In the genomic region with DNA sequence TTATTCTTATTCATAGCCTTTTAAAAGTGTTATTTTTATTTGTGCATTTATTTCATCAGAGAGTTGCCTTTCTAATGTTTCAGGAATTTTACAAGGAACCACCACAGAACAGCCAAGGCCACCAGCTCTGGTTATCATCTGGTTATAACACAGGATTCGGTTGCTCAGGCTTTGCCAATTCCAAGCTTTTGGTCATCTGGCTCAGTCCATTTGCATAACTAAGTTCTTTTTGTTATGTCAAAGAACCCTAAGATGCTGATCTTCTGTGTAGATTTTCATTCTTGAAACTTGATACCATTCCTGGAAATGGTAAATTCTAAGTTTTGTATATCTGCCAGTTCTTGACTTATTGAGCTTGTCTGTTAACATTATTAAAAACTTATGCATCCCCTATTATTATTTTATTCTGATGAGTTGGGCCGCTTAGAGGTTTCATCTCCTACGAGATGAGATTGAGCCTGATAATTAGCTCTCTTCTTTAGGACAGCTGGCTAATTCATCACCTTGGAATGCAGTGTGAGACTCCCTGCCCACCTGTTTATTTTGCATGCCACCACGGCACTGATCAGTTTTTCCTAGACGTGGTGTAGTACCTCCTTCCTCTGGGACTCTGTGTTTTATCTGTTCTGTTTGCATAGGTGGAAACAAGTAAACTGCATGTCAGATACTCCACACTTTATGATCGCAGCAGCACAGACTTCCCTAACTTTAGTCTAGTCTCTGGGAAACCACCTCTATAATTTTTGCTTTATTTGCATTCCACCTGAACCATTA, we compare ENCODE assay signal across 2 cellular contexts.
TF ChIP-seq lines count a peak whose summit lies in the region.

No MANE protein-coding gene starts in this region.

TF ChIP-seq in IMR-90, 13 proteins besides CTCF, POLR2A, EP300 and RAD21:
- TF ChIP-seq MXI1 (IDR thresholded peaks at IDR 0.05; ENCODE audit: borderline replicate concordance, low read depth, low read length) (no peak), RCOR1 (IDR thresholded peaks at IDR 0.05; ENCODE audit: insufficient replicate concordance, low read length) (no peak)

TF ChIP-seq in H1, 55 proteins besides CTCF, POLR2A, EP300 and RAD21:
- TF ChIP-seq CBX8 (IDR thresholded peaks at IDR 0.05; ENCODE audit: borderline replicate concordance, low read depth, low read length): no peak
- TF ChIP-seq HDAC2 (IDR thresholded peaks at IDR 0.05; ENCODE audit: borderline replicate concordance in 1 of 2, low read depth in 2 of 2, low read length in 2 of 2): 0 out of 4 replicates have a peak, but pooled peaks of 1 of the 2 experiments have one; percentile 24
- no peak for TF ChIP-seq BRCA1 (IDR thresholded peaks at IDR 0.05; ENCODE audit: low read depth, low read length)
- TF ChIP-seq SIRT6 (IDR thresholded peaks at IDR 0.05; ENCODE audit: low read length): no peak
- TF ChIP-seq SP4 (IDR thresholded peaks at IDR 0.05; ENCODE audit: low read length): no peak
- TF ChIP-seq GABPA (IDR thresholded peaks at IDR 0.05; ENCODE audit: borderline replicate concordance, insufficient read depth, low read length): no peak
- TF ChIP-seq POU5F1 (IDR thresholded peaks at IDR 0.05; ENCODE audit: low read depth, low read length): no peak
- TF ChIP-seq, protein P1, sequence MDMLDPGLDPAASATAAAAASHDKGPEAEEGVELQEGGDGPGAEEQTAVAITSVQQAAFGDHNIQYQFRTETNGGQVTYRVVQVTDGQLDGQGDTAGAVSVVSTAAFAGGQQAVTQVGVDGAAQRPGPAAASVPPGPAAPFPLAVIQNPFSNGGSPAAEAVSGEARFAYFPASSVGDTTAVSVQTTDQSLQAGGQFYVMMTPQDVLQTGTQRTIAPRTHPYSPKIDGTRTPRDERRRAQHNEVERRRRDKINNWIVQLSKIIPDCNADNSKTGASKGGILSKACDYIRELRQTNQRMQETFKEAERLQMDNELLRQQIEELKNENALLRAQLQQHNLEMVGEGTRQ (IDR thresholded peaks at IDR 0.05; ENCODE audit: low read length): no peak
- no peak for TF ChIP-seq RFX5 (IDR thresholded peaks at IDR 0.05; ENCODE audit: borderline replicate concordance, low read depth, low read length)
- no peak for TF ChIP-seq SIN3A (conservative IDR thresholded peaks at IDR 0.05 in 1 of 2, IDR thresholded peaks at IDR 0.05 in 1 of 2; ENCODE audit: low read depth in 1 of 2, low read length in 2 of 2)
- TF ChIP-seq KDM5A (IDR thresholded peaks at IDR 0.05; ENCODE audit: low read length): no peak
- no peak for TF ChIP-seq PHF8 (conservative IDR thresholded peaks at IDR 0.05; ENCODE audit: low read depth, low read length)
- no peak for TF ChIP-seq BACH1 (IDR thresholded peaks at IDR 0.05; ENCODE audit: low read length)
- peak; percentile 22 for TF ChIP-seq ASH2L (IDR thresholded peaks at IDR 0.05; ENCODE audit: low read length)
- no peak for TF ChIP-seq KDM4A (IDR thresholded peaks at IDR 0.05; ENCODE audit: low read depth, low read length, severe bottlenecking)
- no peak for TF ChIP-seq TBP (IDR thresholded peaks at IDR 0.05; ENCODE audit: low read depth, low read length)
- TF ChIP-seq CTBP2 (IDR thresholded peaks at IDR 0.05; ENCODE audit: borderline replicate concordance, insufficient read depth, insufficient read length, low read length): no peak
- no peak for TF ChIP-seq YY1 (IDR thresholded peaks at IDR 0.05; ENCODE audit: low read depth, low read length)
- TF ChIP-seq, protein P2, sequence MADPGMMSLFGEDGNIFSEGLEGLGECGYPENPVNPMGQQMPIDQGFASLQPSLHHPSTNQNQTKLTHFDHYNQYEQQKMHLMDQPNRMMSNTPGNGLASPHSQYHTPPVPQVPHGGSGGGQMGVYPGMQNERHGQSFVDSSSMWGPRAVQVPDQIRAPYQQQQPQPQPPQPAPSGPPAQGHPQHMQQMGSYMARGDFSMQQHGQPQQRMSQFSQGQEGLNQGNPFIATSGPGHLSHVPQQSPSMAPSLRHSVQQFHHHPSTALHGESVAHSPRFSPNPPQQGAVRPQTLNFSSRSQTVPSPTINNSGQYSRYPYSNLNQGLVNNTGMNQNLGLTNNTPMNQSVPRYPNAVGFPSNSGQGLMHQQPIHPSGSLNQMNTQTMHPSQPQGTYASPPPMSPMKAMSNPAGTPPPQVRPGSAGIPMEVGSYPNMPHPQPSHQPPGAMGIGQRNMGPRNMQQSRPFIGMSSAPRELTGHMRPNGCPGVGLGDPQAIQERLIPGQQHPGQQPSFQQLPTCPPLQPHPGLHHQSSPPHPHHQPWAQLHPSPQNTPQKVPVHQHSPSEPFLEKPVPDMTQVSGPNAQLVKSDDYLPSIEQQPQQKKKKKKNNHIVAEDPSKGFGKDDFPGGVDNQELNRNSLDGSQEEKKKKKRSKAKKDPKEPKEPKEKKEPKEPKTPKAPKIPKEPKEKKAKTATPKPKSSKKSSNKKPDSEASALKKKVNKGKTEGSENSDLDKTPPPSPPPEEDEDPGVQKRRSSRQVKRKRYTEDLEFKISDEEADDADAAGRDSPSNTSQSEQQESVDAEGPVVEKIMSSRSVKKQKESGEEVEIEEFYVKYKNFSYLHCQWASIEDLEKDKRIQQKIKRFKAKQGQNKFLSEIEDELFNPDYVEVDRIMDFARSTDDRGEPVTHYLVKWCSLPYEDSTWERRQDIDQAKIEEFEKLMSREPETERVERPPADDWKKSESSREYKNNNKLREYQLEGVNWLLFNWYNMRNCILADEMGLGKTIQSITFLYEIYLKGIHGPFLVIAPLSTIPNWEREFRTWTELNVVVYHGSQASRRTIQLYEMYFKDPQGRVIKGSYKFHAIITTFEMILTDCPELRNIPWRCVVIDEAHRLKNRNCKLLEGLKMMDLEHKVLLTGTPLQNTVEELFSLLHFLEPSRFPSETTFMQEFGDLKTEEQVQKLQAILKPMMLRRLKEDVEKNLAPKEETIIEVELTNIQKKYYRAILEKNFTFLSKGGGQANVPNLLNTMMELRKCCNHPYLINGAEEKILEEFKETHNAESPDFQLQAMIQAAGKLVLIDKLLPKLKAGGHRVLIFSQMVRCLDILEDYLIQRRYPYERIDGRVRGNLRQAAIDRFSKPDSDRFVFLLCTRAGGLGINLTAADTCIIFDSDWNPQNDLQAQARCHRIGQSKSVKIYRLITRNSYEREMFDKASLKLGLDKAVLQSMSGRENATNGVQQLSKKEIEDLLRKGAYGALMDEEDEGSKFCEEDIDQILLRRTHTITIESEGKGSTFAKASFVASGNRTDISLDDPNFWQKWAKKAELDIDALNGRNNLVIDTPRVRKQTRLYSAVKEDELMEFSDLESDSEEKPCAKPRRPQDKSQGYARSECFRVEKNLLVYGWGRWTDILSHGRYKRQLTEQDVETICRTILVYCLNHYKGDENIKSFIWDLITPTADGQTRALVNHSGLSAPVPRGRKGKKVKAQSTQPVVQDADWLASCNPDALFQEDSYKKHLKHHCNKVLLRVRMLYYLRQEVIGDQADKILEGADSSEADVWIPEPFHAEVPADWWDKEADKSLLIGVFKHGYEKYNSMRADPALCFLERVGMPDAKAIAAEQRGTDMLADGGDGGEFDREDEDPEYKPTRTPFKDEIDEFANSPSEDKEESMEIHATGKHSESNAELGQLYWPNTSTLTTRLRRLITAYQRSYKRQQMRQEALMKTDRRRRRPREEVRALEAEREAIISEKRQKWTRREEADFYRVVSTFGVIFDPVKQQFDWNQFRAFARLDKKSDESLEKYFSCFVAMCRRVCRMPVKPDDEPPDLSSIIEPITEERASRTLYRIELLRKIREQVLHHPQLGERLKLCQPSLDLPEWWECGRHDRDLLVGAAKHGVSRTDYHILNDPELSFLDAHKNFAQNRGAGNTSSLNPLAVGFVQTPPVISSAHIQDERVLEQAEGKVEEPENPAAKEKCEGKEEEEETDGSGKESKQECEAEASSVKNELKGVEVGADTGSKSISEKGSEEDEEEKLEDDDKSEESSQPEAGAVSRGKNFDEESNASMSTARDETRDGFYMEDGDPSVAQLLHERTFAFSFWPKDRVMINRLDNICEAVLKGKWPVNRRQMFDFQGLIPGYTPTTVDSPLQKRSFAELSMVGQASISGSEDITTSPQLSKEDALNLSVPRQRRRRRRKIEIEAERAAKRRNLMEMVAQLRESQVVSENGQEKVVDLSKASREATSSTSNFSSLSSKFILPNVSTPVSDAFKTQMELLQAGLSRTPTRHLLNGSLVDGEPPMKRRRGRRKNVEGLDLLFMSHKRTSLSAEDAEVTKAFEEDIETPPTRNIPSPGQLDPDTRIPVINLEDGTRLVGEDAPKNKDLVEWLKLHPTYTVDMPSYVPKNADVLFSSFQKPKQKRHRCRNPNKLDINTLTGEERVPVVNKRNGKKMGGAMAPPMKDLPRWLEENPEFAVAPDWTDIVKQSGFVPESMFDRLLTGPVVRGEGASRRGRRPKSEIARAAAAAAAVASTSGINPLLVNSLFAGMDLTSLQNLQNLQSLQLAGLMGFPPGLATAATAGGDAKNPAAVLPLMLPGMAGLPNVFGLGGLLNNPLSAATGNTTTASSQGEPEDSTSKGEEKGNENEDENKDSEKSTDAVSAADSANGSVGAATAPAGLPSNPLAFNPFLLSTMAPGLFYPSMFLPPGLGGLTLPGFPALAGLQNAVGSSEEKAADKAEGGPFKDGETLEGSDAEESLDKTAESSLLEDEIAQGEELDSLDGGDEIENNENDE (IDR thresholded peaks at IDR 0.05; ENCODE audit: insufficient replicate concordance, low read length): no peak
- TF ChIP-seq, protein P3, sequence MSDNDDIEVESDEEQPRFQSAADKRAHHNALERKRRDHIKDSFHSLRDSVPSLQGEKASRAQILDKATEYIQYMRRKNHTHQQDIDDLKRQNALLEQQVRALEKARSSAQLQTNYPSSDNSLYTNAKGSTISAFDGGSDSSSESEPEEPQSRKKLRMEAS (IDR thresholded peaks at IDR 0.05): no peak
- no peak for TF ChIP-seq NANOG (IDR thresholded peaks at IDR 0.05; ENCODE audit: insufficient read depth, low read depth, low read length, poor library complexity, severe bottlenecking)
- TF ChIP-seq FOSL1 (IDR thresholded peaks at IDR 0.05; ENCODE audit: insufficient read depth, low read depth, low read length): no peak
- TF ChIP-seq JUND (IDR thresholded peaks at IDR 0.05; ENCODE audit: low read length): 0 out of 2 replicates have a peak, but pooled peaks have one; percentile 37
- TF ChIP-seq CHD2 (IDR thresholded peaks at IDR 0.05; ENCODE audit: low read length): no peak
- no peak for TF ChIP-seq CEBPB (IDR thresholded peaks at IDR 0.05; ENCODE audit: low read depth, low read length)
- no peak for TF ChIP-seq SP1 (IDR thresholded peaks at IDR 0.05; ENCODE audit: low read depth, low read length)
- TF ChIP-seq MAFK (IDR thresholded peaks at IDR 0.05; ENCODE audit: low read depth, low read length): no peak
- no peak for TF ChIP-seq SP2 (IDR thresholded peaks at IDR 0.05; ENCODE audit: low read length)
- TF ChIP-seq TEAD4 (IDR thresholded peaks at IDR 0.05; ENCODE audit: low read depth, low read length): peak; percentile 86
- no peak for TF ChIP-seq TAF1 (IDR thresholded peaks at IDR 0.05; ENCODE audit: low read depth, low read length)
- TF ChIP-seq TAF7 (optimal IDR thresholded peaks at IDR 0.05; ENCODE audit: borderline replicate concordance, low read depth, low read length): no peak
- peak; percentile 70; the same call in 1 of the 2 replicates for TF ChIP-seq TCF12 (IDR thresholded peaks at IDR 0.05; ENCODE audit: low read depth, low read length)
